In the genomic region with DNA sequence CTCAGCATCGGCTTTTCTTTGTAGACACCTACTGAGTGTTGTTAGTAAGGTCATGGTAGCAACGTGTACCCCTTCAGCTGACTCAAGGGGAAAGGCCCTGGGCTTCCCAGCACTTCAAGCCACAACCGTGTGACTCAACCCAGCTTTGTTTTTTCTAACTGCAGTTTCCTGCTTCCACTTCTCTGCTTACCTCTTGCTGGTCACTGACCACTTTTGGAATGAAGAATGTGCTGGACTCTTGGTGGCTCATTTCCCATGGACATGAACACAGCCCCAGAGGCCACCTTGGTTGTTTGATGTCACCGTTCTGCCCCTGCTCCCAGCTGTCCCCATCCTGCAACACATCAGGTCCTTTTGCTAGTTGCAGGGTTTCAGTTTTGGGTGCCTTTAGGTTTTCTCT, we compare ENCODE assay signal across 8 cellular contexts.
DNase-seq lines count a peak whose midpoint lies in the region; ATAC-seq, FAIRE-seq and TF ChIP-seq lines count a peak whose summit lies in the region.

No MANE protein-coding gene starts in this region.

- peaks cover 0 to 4% of the 10 kb centered on the region in 2 donors for H3K4me1 ChIP-seq in kidney (ENCODE audit: control insufficient read depth in 1 of 2, insufficient read depth in 1 of 2, low read depth in 1 of 2, low read length in 2 of 2)
- peaks cover 0 to 4% (median 2%) of the 10 kb centered on the region in 4 donors for H3K4me1 ChIP-seq in stomach

- no peak for TF ChIP-seq EP300 in stomach (IDR thresholded peaks at IDR 0.05)

- no peak overlapping the region for H3K4me3 ChIP-seq in kidney (ENCODE audit: low read length in 2 of 2)
- H3K4me3 ChIP-seq in stomach, result no peak overlapping the region

- ATAC-seq in GM19351 (IDR thresholded peaks at IDR 0.05; ENCODE audit: unreplicated experiment) (peak; percentile 78), HG03469 (IDR thresholded peaks at IDR 0.05; ENCODE audit: unreplicated experiment) (peak; percentile 59)

- WGBS in stomach, 5 donors, result 26 to 36% (median 33%) methylated on average over 4 of the region's 4 CpGs

- H3K27me3 ChIP-seq in stomach, result no peaks in the 10 kb centered on the region

- FAIRE-seq in kidney (lab: Jason Lieb, UNC), result no peak

- no peak overlapping the region for H3K27ac ChIP-seq in kidney (ENCODE audit: low read depth in 2 of 2, low read length in 2 of 2)
- H3K27ac ChIP-seq in stomach, result peak overlapping the region in 2 of 5 donors; percentile 51 to 68

- H3K36me3 ChIP-seq in kidney (ENCODE audit: control insufficient read depth in 1 of 2, insufficient read depth in 2 of 2, low read length in 2 of 2) (no peaks in the 10 kb centered on the region), stomach (no peaks in the 10 kb centered on the region)

- TF ChIP-seq POLR2A in stomach (IDR thresholded peaks at IDR 0.05), result no peak

- DNase-seq in activated T-cell treated with anti-CD3 and anti-CD28 coated beads for 24 hours (ENCODE audit: low read depth) (peak; percentile 57), kidney (peak; percentile 76), stomach (peak; percentile 42), HUDEP-2 (lab: John Stamatoyannopoulos, UW; ENCODE audit: unreplicated experiment in 76 of 76) (no peak), RPMI8226 (no peak), NCI-H2107 treated with DMSO at 0.1 percent for 48 hours (lab: John Stamatoyannopoulos, UW; ENCODE audit: unreplicated experiment) (no peak)

- no peak for TF ChIP-seq CTCF in kidney (IDR thresholded peaks at IDR 0.05; ENCODE audit: borderline replicate concordance, extremely low read depth, insufficient read depth)
- no peak for TF ChIP-seq CTCF in stomach (IDR thresholded peaks at IDR 0.05)

- H3K9me3 ChIP-seq in kidney (ENCODE audit: control insufficient read depth in 1 of 2, low read length in 2 of 2), result no peaks in the 10 kb centered on the region
- no peaks in the 10 kb centered on the region for H3K9me3 ChIP-seq in stomach

- no peak overlapping the region for H3K9ac ChIP-seq in kidney (ENCODE audit: low read length in 2 of 2)

- intact Hi-C loops in kidney (cut with DNase I) (no loop called here), stomach (cut with DNase I; ENCODE audit: low total_unique reads) (no loop called here)

Comparison
In these comparisons a context has a peak if more than half of its experiments do, and no peak if none do; other contexts are left out.
1. DNase-seq: peak in activated T-cell treated with anti-CD3 and anti-CD28 coated beads for 24 hours (single experiment), kidney (single experiment) and stomach (single experiment); none in HUDEP-2 (0 of 76), RPMI8226 (single experiment) and NCI-H2107 treated with DMSO at 0.1 percent for 48 hours (single experiment).